18 cellular contexts compared by ENCODE assay signal in genomic region chr11:29127456-29127855, GRCh38.
"Had no signal": no experiment of that assay in that cellular context is flagged by ENCODE, and none has a peak within 500 bp of the region (broad histone marks: within the 10 kb centered on the region; RNA-seq: fewer than 3 reads in every experiment).

No MANE protein-coding gene starts in this region.

- DNase-seq: cortex of kidney; effector memory CD4-positive, alpha-beta T cell; foreskin keratinocyte; head of caudate nucleus; left ventricle myocardium inferior; lower lobe of right lung; midbrain; occipital lobe; pancreas; retina; spleen; stimulated activated CD4-positive, alpha-beta T cell treated with anti-CD3 and anti-CD28 coated beads, Interleukin-15, amount 100 ng/mL, for 24 hours; stimulated activated CD4-positive, alpha-beta T cell treated with anti-CD3 and anti-CD28 coated beads, Interleukin-1b, Interleukin-23, amount 100 ng/mL, for 48 hours; stimulated activated CD4-positive, alpha-beta T cell treated with anti-CD3 and anti-CD28 coated beads, Interleukin-4, amount 100 ng/mL, for 24 hours; testis; transverse colon had no signal

- H3K4me3 ChIP-seq: esophagus muscularis mucosa, hepatocyte, left ventricle myocardium inferior, lower lobe of right lung, pancreas, spleen, testis, transverse colon had no signal

- H3K27ac ChIP-seq: esophagus muscularis mucosa, foreskin keratinocyte, hepatocyte, left ventricle myocardium inferior, lower lobe of right lung, pancreas, spleen, testis, transverse colon had no signal

- H3K4me2 ChIP-seq: hepatocyte had no signal

- H3K9me3 ChIP-seq: esophagus muscularis mucosa, left ventricle myocardium inferior, lower lobe of right lung, pancreas, spleen, testis, transverse colon had no signal

- H3K79me2 ChIP-seq: hepatocyte had no signal

- H2AFZ ChIP-seq: hepatocyte had no signal

- H3K4me1 ChIP-seq: esophagus muscularis mucosa, foreskin keratinocyte, left ventricle myocardium inferior, lower lobe of right lung, pancreas, spleen, testis, transverse colon had no signal

- H3K27me3 ChIP-seq: esophagus muscularis mucosa, foreskin keratinocyte, hepatocyte, pancreas, spleen, testis, transverse colon had no signal

- H3K36me3 ChIP-seq: esophagus muscularis mucosa, left ventricle myocardium inferior, lower lobe of right lung, pancreas, spleen, transverse colon had no signal
